In the genomic region with DNA sequence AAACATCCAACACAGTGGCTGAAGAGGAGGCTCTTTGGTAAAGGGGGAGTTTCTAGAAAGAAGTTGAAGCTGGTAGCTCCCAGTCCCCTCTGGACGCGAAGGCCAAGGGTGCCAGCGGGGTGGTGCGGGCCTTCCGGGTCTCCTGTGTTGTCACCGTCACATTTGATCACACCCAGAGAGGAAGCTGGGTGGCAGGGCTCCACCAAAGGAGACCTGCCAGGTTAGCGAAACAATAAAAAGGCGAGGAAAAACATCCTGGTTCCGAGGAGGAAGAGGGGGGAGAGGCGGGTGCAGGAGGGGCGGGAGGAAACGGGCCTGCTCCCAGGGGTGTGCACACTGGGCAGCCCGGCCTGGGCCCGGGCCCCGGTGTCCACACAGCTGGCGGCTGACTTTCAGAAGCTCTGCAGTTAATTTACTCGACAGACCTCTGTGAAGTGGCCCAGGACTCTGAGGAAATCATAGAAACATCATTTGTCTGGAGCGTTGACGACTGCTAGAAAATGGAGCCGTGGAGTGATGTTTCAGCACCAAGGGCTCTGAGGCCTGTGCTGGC, we compare ENCODE assay signal across 1 cellular context.
TF ChIP-seq lines count a peak whose summit lies in the region.

No MANE protein-coding gene starts in this region.

TF ChIP-seq in SK-N-SH, 30 proteins besides CTCF, POLR2A, EP300 and RAD21 (continued from another document):
- no peak for TF ChIP-seq RFX5 (IDR thresholded peaks at IDR 0.05; ENCODE audit: low read length)
